ENCODE assay signal across 17 cellular contexts in the genomic region with DNA sequence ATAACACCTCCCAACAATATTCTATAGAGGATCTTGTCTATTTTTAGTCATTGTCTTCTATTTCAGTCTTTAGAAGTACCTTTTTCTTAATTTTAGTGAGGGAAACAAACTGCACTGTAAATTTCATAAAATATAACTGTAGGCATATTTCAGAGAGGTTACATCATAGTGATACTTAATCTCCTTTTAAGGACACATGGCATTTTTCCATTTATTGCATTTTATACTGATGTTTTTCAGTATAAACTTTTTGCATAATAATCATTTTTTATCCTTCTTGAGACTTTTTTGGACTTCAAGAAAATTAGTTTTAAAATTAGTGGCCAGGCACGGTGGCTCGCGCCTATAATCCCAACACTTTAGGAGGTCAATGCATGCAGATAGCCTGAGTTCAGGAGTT. TPM values are rescaled to one million over a fixed set of nuclear protein-coding genes. Genes with fewer than 3 reads are reported as not detected.
A peak's percentile ranks its signal among the peaks of the same experiment; 100 is the strongest.
DNase-seq lines count a peak whose midpoint lies in the region; ATAC-seq, FAIRE-seq and TF ChIP-seq lines count a peak whose summit lies in the region.
"Had no signal": no experiment of that assay in that cellular context is flagged by ENCODE, and none has a peak within 500 bp of the region (broad histone marks: within the 10 kb centered on the region; RNA-seq: fewer than 3 reads in every experiment).

No MANE protein-coding gene starts in this region.

- H4K20me1 ChIP-seq in K562 (replicated peaks; ENCODE audit: control insufficient read depth, insufficient read depth, low read length) (no peaks in the 10 kb centered on the region), osteoblast (ENCODE audit: insufficient read depth, low read length) (peaks cover 3% of the 10 kb centered on the region)
- H4K20me1 ChIP-seq: BLaER1 had no signal

- no peak for TF ChIP-seq POLR2A in K562 (conservative IDR thresholded peaks at IDR 0.05)

- H3K27ac Mint-ChIP-seq in immature natural killer cell = peak overlapping the region; percentile 40 to 82 (median 64)

- no peaks in the 10 kb centered on the region for H3K27me3 ChIP-seq in K562 (ENCODE audit: control insufficient read depth in 2 of 2, insufficient read depth in 2 of 2, low read length in 2 of 2)
- H3K27me3 ChIP-seq in osteoblast (ENCODE audit: insufficient read depth, low read length) = no peaks in the 10 kb centered on the region
- H3K27me3 ChIP-seq: BLaER1 had no signal

- 100% methylated on average over 3 of the region's 3 CpGs for WGBS in K562 (ENCODE audit: insufficient coverage, low coverage, missing lambda C conversion rate)

- FAIRE-seq in K562 (lab: Jason Lieb, UNC) = no peak
- FAIRE-seq: A549, GM12892, H54 had no signal

- H3K27me3 Mint-ChIP-seq in immature natural killer cell (ENCODE audit: low read depth in 3 of 3) = peaks cover 0 to 2% (median 0%) of the 10 kb centered on the region in 3 donors
- H3K27me3 Mint-ChIP-seq: IgD-negative memory B cell had no signal

- H3K79me2 ChIP-seq in K562 (ENCODE audit: control insufficient read depth, insufficient read depth, low read length) = peaks cover 78% of the 10 kb centered on the region
- peaks cover 79% of the 10 kb centered on the region for H3K79me2 ChIP-seq in osteoblast (ENCODE audit: insufficient read depth, low read length)

- H3K4me3 ChIP-seq in K562 (no peak overlapping the region), osteoblast (ENCODE audit: insufficient read depth, low read length) (no peak overlapping the region)
- H3K4me3 ChIP-seq: A549, BLaER1, GM23248 had no signal

- peaks cover 0 to 7% (median 4%) of the 10 kb centered on the region in 6 donors for H3K9me3 Mint-ChIP-seq in immature natural killer cell

- POLR2A ChIA-PET in K562 (lab: Yijun Ruan, JAX) = no interaction called here

- no peak for ATAC-seq in K562
- no peak for ATAC-seq in GM21576 (IDR thresholded peaks at IDR 0.05; ENCODE audit: unreplicated experiment)
- no peak for ATAC-seq in HG03442 (IDR thresholded peaks at IDR 0.05; ENCODE audit: unreplicated experiment)
- ATAC-seq in omental fat pad (ENCODE audit: low FRiP score) = no peak
- ATAC-seq: A549, HCT116 had no signal

- TF ChIP-seq RAD21 in K562 (CRISPR knock-in tag; conservative IDR thresholded peaks at IDR 0.05 in 1 of 2, IDR thresholded peaks at IDR 0.05 in 1 of 2) = no peak

- no TSS peak for BruUV-seq in K562 (replicated peaks; lab: Mats Ljungman, UMichigan)

- no peak overlapping the region for H3K9ac ChIP-seq in K562 (ENCODE audit: insufficient read depth in 1 of 2, low read depth in 2 of 2, low read length in 2 of 2)
- H3K9ac ChIP-seq: BLaER1, GM23248 had no signal

- intact Hi-C loops in K562 (cut with micrococcal nuclease) = no loop called here

- peak overlapping the region in 4 of 5 donors; percentile 34 to 60 (median 44) for H3K4me3 Mint-ChIP-seq in immature natural killer cell

- H3K36me3 ChIP-seq in K562 (ENCODE audit: control insufficient read depth, insufficient read depth, low read length) = peaks cover 46% of the 10 kb centered on the region
- peaks cover 6% of the 10 kb centered on the region for H3K36me3 ChIP-seq in osteoblast (ENCODE audit: insufficient read depth, low read length)

- H3K9me3 ChIP-seq in K562 (replicated peaks; ENCODE audit: control insufficient read depth, insufficient read depth, low read depth, low read length) = peaks cover 2% of the 10 kb centered on the region; the same call in 1 of the 2 replicates
- H3K9me3 ChIP-seq in osteoblast (ENCODE audit: low read depth, low read length) = no peaks in the 10 kb centered on the region
- H3K9me3 ChIP-seq: A549 had no signal

- H3K4me1 Mint-ChIP-seq in immature natural killer cell = peaks cover 36 to 77% of the 10 kb centered on the region in 2 donors

- DNase-seq in K562 (ENCODE audit: extremely low read depth in 1 of 4, low spot score in 3 of 4) (no peak), immature natural killer cell (no peak), osteoblast (ENCODE audit: insufficient read length, low spot score, missing footprints) (peak; percentile 42), omental fat pad (ENCODE audit: low spot score) (no peak)
- DNase-seq: Caco-2; CD8-positive, alpha-beta memory T cell; DND-41; GDM1; GM23248 had no signal

- no peaks in the 10 kb centered on the region for H3K9me1 ChIP-seq in K562 (ENCODE audit: control insufficient read depth, insufficient read depth, low read length)

- H3K36me3 Mint-ChIP-seq in immature natural killer cell = peaks cover 4 to 24% (median 18%) of the 10 kb centered on the region in 3 donors
- H3K36me3 Mint-ChIP-seq: IgD-negative memory B cell had no signal

- in situ Hi-C loops in K562 (cut with MboI) = no loop called here

- TF ChIP-seq CTCF in K562 (IDR thresholded peaks at IDR 0.05 in 2 of 3, conservative IDR thresholded peaks at IDR 0.05 in 1 of 3; ENCODE audit: insufficient read depth in 2 of 3, low read depth in 1 of 3, low read length in 3 of 3) (no peak), osteoblast (IDR thresholded peaks at IDR 0.05; ENCODE audit: extremely low read depth, low read depth, low read length) (no peak), omental fat pad (IDR thresholded peaks at IDR 0.05) (no peak)

- CTCF ChIA-PET in K562 (lab: Yijun Ruan, JAX; ENCODE audit: low intra/inter-chr PET ratio) = no interaction called here

- H2AFZ ChIP-seq in K562 (ENCODE audit: low read depth, low read length) (no peak overlapping the region), osteoblast (ENCODE audit: low read length) (no peak overlapping the region)
- H2AFZ ChIP-seq: GM23248 had no signal

- H3K27ac ChIP-seq in K562 (ENCODE audit: extremely low read depth, low read depth, low read length) (no peak overlapping the region), osteoblast (ENCODE audit: low read depth, low read length) (no peak overlapping the region)
- H3K27ac ChIP-seq: A549, BLaER1, GM23248 had no signal

- H3K4me2 ChIP-seq in K562 (ENCODE audit: insufficient read depth, low read length) = no peak overlapping the region
- no peak overlapping the region for H3K4me2 ChIP-seq in osteoblast (ENCODE audit: insufficient read depth, low read length)
- H3K4me2 ChIP-seq: A549, BLaER1 had no signal

- H3K4me1 ChIP-seq in K562 (replicated peaks in 1 of 2; ENCODE audit: control insufficient read depth in 2 of 2, insufficient read depth in 2 of 2, low read length in 2 of 2) = peaks cover 0 to under 1% of the 10 kb centered on the region in 2 experiments; a peak in 2 of 5 replicates
- H3K4me1 ChIP-seq in osteoblast (ENCODE audit: insufficient read depth, low read length) = no peaks in the 10 kb centered on the region
- H3K4me1 ChIP-seq: A549, Caco-2 had no signal

- no peak for TF ChIP-seq EP300 in K562 (IDR thresholded peaks at IDR 0.05; ENCODE audit: low read length)

RNA-seq across cellular contexts. Expression of gene ZNF700, which starts 6.6 kb away (rescaled TPM):
- 20.3 and 84.4 TPM in 2 replicates for total RNA-seq in K562 (2011; cell fraction: chromatin; rRNA removed; ENCODE audit: low replicate concordance)
- total RNA-seq in K562 (2011; cell fraction: nucleolus; rRNA removed) = 11.2 and 17.1 TPM in 2 replicates
- 20.5 and 24.1 TPM in 2 replicates for total RNA-seq in K562 (2011; cell fraction: nucleoplasm; rRNA removed)
- total RNA-seq in K562 (2014; rRNA removed) = 10.3 TPM in 2 replicates
- 23.2 and 27.5 TPM in 2 replicates for total RNA-seq in K562 (2014; rRNA removed; fragmentation: Illumina TruSeq; extraction: Trizol)
- total RNA-seq in K562 (2015; rRNA removed; fragmentation: Illumina TruSeq; extraction: Trizol) = 18.9 and 19.0 TPM in 2 replicates
- 12.2 and 14.1 TPM in 2 replicates for total RNA-seq in K562 (2021)
- polyA plus RNA-seq in K562 (2011; rRNA removed) = 20.0 and 24.7 TPM in 2 replicates
- 2.3 and 5.6 TPM in 2 replicates for polyA plus RNA-seq in K562 (2011; cell fraction: cytosol; rRNA removed)
- polyA plus RNA-seq in K562 (2011; cell fraction: nucleus; rRNA removed) = 20.4 and 21.4 TPM in 2 replicates
- polyA plus RNA-seq in K562 (2012) = 7.9 and 10.1 TPM in 2 replicates
- 12.7 and 13.3 TPM in 2 replicates for polyA plus RNA-seq in K562 (2014; fragmentation: Illumina TruSeq; extraction: Trizol)
- polyA plus RNA-seq in K562 (2014; fragmentation: Nextera tagmentation; extraction: Ambion mirVana) = 10 to 100 TPM; 11.5 to 13.3 TPM
- polyA plus RNA-seq in K562 (2014; rRNA removed) = 11.5 and 15.3 TPM in 2 replicates
- polyA minus RNA-seq in K562 (2011; rRNA and poly(A)+ RNA removed) = 28.3 and 33.1 TPM in 2 replicates
- polyA minus RNA-seq in K562 (2011; cell fraction: cytosol; rRNA and poly(A)+ RNA removed) = 8.1 TPM in 2 replicates
- polyA minus RNA-seq in K562 (2011; cell fraction: nucleus; rRNA and poly(A)+ RNA removed) = 5.3 and 12.0 TPM in 2 replicates
- 1 to 10 TPM; 1.3 to 3.0 (median 2.4) TPM for polyA plus RNA-seq in immature natural killer cell
- 9.4 and 10.6 TPM in 2 replicates for total RNA-seq in osteoblast
- total RNA-seq in omental fat pad = 10 to 100 TPM in 3 of 4 donors, 1 to 10 TPM in 1; 8.3 to 26.5 (median 10.4) TPM

RNA-seq across cellular contexts. Expression of gene ZNF763, which starts 33.3 kb away (rescaled TPM):
- 0.21 and 0.86 TPM in 2 replicates for total RNA-seq in K562 (2011; cell fraction: chromatin; rRNA removed; ENCODE audit: low replicate concordance)
- 0.53 TPM in 1 of 2 replicates, not detected in the other for total RNA-seq in K562 (2011; cell fraction: nucleolus; rRNA removed)
- 0.46 TPM in 1 of 2 replicates, not detected in the other for total RNA-seq in K562 (2011; cell fraction: nucleoplasm; rRNA removed)
- total RNA-seq in K562 (2014; rRNA removed) (not detected in 2 replicates), K562 (2014; rRNA removed; fragmentation: Illumina TruSeq; extraction: Trizol) (0.11 and 0.29 TPM in 2 replicates), K562 (2015; rRNA removed; fragmentation: Illumina TruSeq; extraction: Trizol) (0.19 and 0.22 TPM in 2 replicates), K562 (2021) (0.22 TPM in 1 of 2 replicates, not detected in the other), osteoblast (2.5 and 2.9 TPM in 2 replicates), omental fat pad (1 to 10 TPM; 1.9 to 8.0 (median 3.6) TPM)
- polyA plus RNA-seq in K562 (2011; rRNA removed) (0.10 and 0.22 TPM in 2 replicates), K562 (2014; fragmentation: Illumina TruSeq; extraction: Trizol) (0.14 and 0.28 TPM in 2 replicates), K562 (2014; fragmentation: Nextera tagmentation; extraction: Ambion mirVana) (under 1 TPM in 1 of 2 experiments, not detected in 1; 0.08 TPM), K562 (2014; rRNA removed) (not detected in 2 replicates), immature natural killer cell (1 to 10 TPM in 2 of 3 donors, under 1 TPM in 1; 0.91 to 5.3 (median 2.9) TPM)
- 0.01 and 0.06 TPM in 2 replicates for polyA plus RNA-seq in K562 (2011; cell fraction: cytosol; rRNA removed)
- polyA plus RNA-seq in K562 (2011; cell fraction: nucleus; rRNA removed) = 0.13 and 0.22 TPM in 2 replicates
- 0.03 and 0.06 TPM in 2 replicates for polyA plus RNA-seq in K562 (2012)
- 0.39 and 0.51 TPM in 2 replicates for polyA minus RNA-seq in K562 (2011; rRNA and poly(A)+ RNA removed)
- polyA minus RNA-seq in K562 (2011; cell fraction: cytosol; rRNA and poly(A)+ RNA removed) = not detected in 2 replicates
- polyA minus RNA-seq in K562 (2011; cell fraction: nucleus; rRNA and poly(A)+ RNA removed) = 0.56 TPM in 1 of 2 replicates, not detected in the other
- polyA plus RNA-seq: A549 had no signal

RNA-seq across cellular contexts. Expression of gene ZNF69, which starts 43.9 kb away (rescaled TPM):
- total RNA-seq in K562 (2011; cell fraction: chromatin; rRNA removed; ENCODE audit: low replicate concordance) = 6.6 and 20.9 TPM in 2 replicates
- 4.0 and 7.0 TPM in 2 replicates for total RNA-seq in K562 (2011; cell fraction: nucleolus; rRNA removed)
- 8.7 and 10.8 TPM in 2 replicates for total RNA-seq in K562 (2011; cell fraction: nucleoplasm; rRNA removed)
- total RNA-seq in K562 (2014; rRNA removed) = 2.2 and 2.3 TPM in 2 replicates
- total RNA-seq in K562 (2014; rRNA removed; fragmentation: Illumina TruSeq; extraction: Trizol) = 5.0 and 5.4 TPM in 2 replicates
- total RNA-seq in K562 (2015; rRNA removed; fragmentation: Illumina TruSeq; extraction: Trizol) = 4.6 and 5.4 TPM in 2 replicates
- 2.6 and 4.1 TPM in 2 replicates for total RNA-seq in K562 (2021)
- 2.8 and 3.6 TPM in 2 replicates for polyA plus RNA-seq in K562 (2011; rRNA removed)
- polyA plus RNA-seq in K562 (2011; cell fraction: cytosol; rRNA removed) = 2.0 and 2.1 TPM in 2 replicates
- polyA plus RNA-seq in K562 (2011; cell fraction: nucleus; rRNA removed) = 2.1 and 2.9 TPM in 2 replicates
- 2.9 and 3.2 TPM in 2 replicates for polyA plus RNA-seq in K562 (2012)
- polyA plus RNA-seq in K562 (2014; fragmentation: Illumina TruSeq; extraction: Trizol) = 2.5 and 3.3 TPM in 2 replicates
- 1 to 10 TPM; 3.5 to 4.8 TPM for polyA plus RNA-seq in K562 (2014; fragmentation: Nextera tagmentation; extraction: Ambion mirVana)
- 1.4 and 5.4 TPM in 2 replicates for polyA plus RNA-seq in K562 (2014; rRNA removed)
- polyA minus RNA-seq in K562 (2011; rRNA and poly(A)+ RNA removed) = 7.5 and 13.9 TPM in 2 replicates
- polyA minus RNA-seq in K562 (2011; cell fraction: cytosol; rRNA and poly(A)+ RNA removed) = 3.0 and 3.8 TPM in 2 replicates
- polyA minus RNA-seq in K562 (2011; cell fraction: nucleus; rRNA and poly(A)+ RNA removed) = 3.5 and 7.0 TPM in 2 replicates
- 1 to 10 TPM in 2 of 3 donors, not detected in 1; 2.4 to 3.3 TPM for polyA plus RNA-seq in immature natural killer cell
- total RNA-seq in osteoblast = 14.1 and 14.8 TPM in 2 replicates
- 10 to 100 TPM in 1 of 4 donors, 1 to 10 TPM in 3; 3.4 to 13.6 (median 7.2) TPM for total RNA-seq in omental fat pad
- polyA plus RNA-seq: A549 had no signal
